In the genomic region with DNA sequence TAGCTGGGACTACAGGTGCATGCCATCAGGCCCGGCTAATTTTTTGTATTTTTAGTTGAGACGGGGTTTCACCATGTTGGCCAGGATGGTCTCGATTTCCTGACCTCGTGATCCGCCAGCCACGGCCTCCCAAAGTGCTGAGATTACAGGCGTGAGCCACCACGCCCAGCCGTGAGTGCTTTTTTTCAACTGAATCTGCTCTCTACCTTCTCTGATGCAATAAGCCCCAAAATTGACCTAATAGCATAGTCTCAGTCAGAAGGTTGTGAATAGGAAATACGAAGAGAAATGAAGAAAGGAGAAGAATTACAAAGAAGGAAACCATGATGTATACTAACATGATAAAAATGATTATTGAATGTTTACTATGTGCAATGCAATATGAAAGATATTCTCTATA, we compare ENCODE assay signal across 27 cellular contexts. TPM values are rescaled to one million over a fixed set of nuclear protein-coding genes. Genes with fewer than 3 reads are reported as not detected.
"Had no signal": no experiment of that assay in that cellular context is flagged by ENCODE, and none has a peak within 500 bp of the region (broad histone marks: within the 10 kb centered on the region; RNA-seq: fewer than 3 reads in every experiment).

No MANE protein-coding gene starts in this region.

- H3K36me3 Mint-ChIP-seq: naive thymus-derived CD8-positive, alpha-beta T cell; stimulated activated memory B cell treated with anti-CD40 and anti-IgM and Interleukin-4, amounts not matched to agents 10 μg/mL and 1 μg/mL and 100 μg/mL, for 72 hours; type B pancreatic cell had no signal

- H3K4me3 ChIP-seq: left lung, lower lobe of right lung, pancreas, prostate gland, sigmoid colon, spleen, tibial nerve, uterus had no signal

- H3K4me3 Mint-ChIP-seq: naive thymus-derived CD8-positive, alpha-beta T cell; nephron; neural crest cell; stimulated activated memory B cell treated with anti-CD40 and anti-IgM and Interleukin-4, amounts not matched to agents 10 μg/mL and 1 μg/mL and 100 μg/mL, for 72 hours; stimulated activated naive CD8-positive, alpha-beta T cell treated with anti-CD3 and anti-CD28 coated beads, Interleukin-15, amount 100 ng/mL, for 72 hours; type B pancreatic cell had no signal

- ATAC-seq: left cardiac atrium; left lung; lower lobe of right lung; naive thymus-derived CD8-positive, alpha-beta T cell; pancreas; right cardiac atrium; stimulated activated memory B cell treated with anti-CD40 and anti-IgM and Interleukin-4, amounts not matched to agents 10 μg/mL and 1 μg/mL and 100 μg/mL, for 72 hours; stimulated activated naive CD8-positive, alpha-beta T cell treated with anti-CD3 and anti-CD28 coated beads, Interleukin-15, amount 100 ng/mL, for 72 hours had no signal

- H3K27me3 ChIP-seq: left lung, pancreas, sigmoid colon, tibial nerve, uterus had no signal

- H3K36me3 ChIP-seq: left lung, lower lobe of right lung, pancreas, prostate gland, sigmoid colon, spleen, tibial nerve, uterus had no signal

- H3K27me3 Mint-ChIP-seq: type B pancreatic cell had no signal

- H3K4me1 Mint-ChIP-seq: naive thymus-derived CD8-positive, alpha-beta T cell; nephron; stimulated activated memory B cell treated with anti-CD40 and anti-IgM and Interleukin-4, amounts not matched to agents 10 μg/mL and 1 μg/mL and 100 μg/mL, for 72 hours; stimulated activated naive CD8-positive, alpha-beta T cell treated with anti-CD3 and anti-CD28 coated beads, Interleukin-15, amount 100 ng/mL, for 72 hours had no signal

- FAIRE-seq: keratinocyte, pancreas, small intestine had no signal

- H3K27ac ChIP-seq: left lung, lower lobe of right lung, pancreas, prostate gland, sigmoid colon, spleen, tibial nerve, uterus had no signal

- H3K9me3 Mint-ChIP-seq: naive thymus-derived CD8-positive, alpha-beta T cell; nephron; neural crest cell; stimulated activated memory B cell treated with anti-CD40 and anti-IgM and Interleukin-4, amounts not matched to agents 10 μg/mL and 1 μg/mL and 100 μg/mL, for 72 hours; stimulated activated naive CD8-positive, alpha-beta T cell treated with anti-CD3 and anti-CD28 coated beads, Interleukin-15, amount 100 ng/mL, for 72 hours; type B pancreatic cell had no signal

- DNase-seq: kidney glomerular epithelial cell; left cardiac atrium; left lung; lower lobe of right lung; mammary epithelial cell; mesenchymal stem cell; naive thymus-derived CD8-positive, alpha-beta T cell; nucleus accumbens; pancreas; retina; right cardiac atrium; sigmoid colon; small intestine; spleen; stimulated activated CD4-positive, alpha-beta T cell treated with anti-CD3 and anti-CD28 coated beads, Interleukin-4, amount 100 ng/mL, for 4 hours; stimulated activated CD8-positive, alpha-beta memory T cell treated with anti-CD3 and anti-CD28 coated beads, Interleukin-4, amount 100 ng/mL, for 48 hours; stimulated activated naive CD4-positive, alpha-beta T cell treated with Interleukin-2 at 50 U/mL for 16 hours; stimulated activated naive CD8-positive, alpha-beta T cell treated with anti-CD3 and anti-CD28 coated beads, Interleukin-15, amount 100 ng/mL, for 72 hours; substantia nigra; uterus had no signal

- H3K4me1 ChIP-seq: left lung, lower lobe of right lung, pancreas, prostate gland, sigmoid colon, spleen, tibial nerve, uterus had no signal

- H3K9me3 ChIP-seq: left lung, lower lobe of right lung, pancreas, prostate gland, sigmoid colon, spleen, tibial nerve, uterus had no signal

- H3K27ac Mint-ChIP-seq: naive thymus-derived CD8-positive, alpha-beta T cell; nephron; stimulated activated memory B cell treated with anti-CD40 and anti-IgM and Interleukin-4, amounts not matched to agents 10 μg/mL and 1 μg/mL and 100 μg/mL, for 72 hours; stimulated activated naive CD8-positive, alpha-beta T cell treated with anti-CD3 and anti-CD28 coated beads, Interleukin-15, amount 100 ng/mL, for 72 hours; type B pancreatic cell had no signal

RNA-seq across cellular contexts. Expression of a gene that starts 33.2 kb away (rescaled TPM):
- total RNA-seq: naive thymus-derived CD8-positive, alpha-beta T cell had no signal
